Comparison of ENCODE assay signal across 15 cellular contexts in genomic region chr7:66250711-66251110, GRCh38. TPM values are rescaled to one million over a fixed set of nuclear protein-coding genes. Genes with fewer than 3 reads are reported as not detected.
DNase-seq lines count a peak whose midpoint lies in the region; ATAC-seq and TF ChIP-seq lines count a peak whose summit lies in the region.
"Had no signal": no experiment of that assay in that cellular context is flagged by ENCODE, and none has a peak within 500 bp of the region (broad histone marks: within the 10 kb centered on the region; RNA-seq: fewer than 3 reads in every experiment).

No MANE protein-coding gene starts in this region.

- no peak overlapping the region for H3K9ac ChIP-seq in fibroblast of lung (ENCODE audit: insufficient read depth, low read length)

- no peak for TF ChIP-seq POLR2A in body of pancreas (IDR thresholded peaks at IDR 0.05)

- TF ChIP-seq CTCF in fibroblast of lung (conservative IDR thresholded peaks at IDR 0.05 in 1 of 2, IDR thresholded peaks at IDR 0.05 in 1 of 2; ENCODE audit: low read depth in 1 of 2, low read length in 2 of 2) (no peak), WERI-Rb-1 (IDR thresholded peaks at IDR 0.05; ENCODE audit: low read depth, low read length) (no peak), body of pancreas (IDR thresholded peaks at IDR 0.05) (no peak)

- H3K27ac ChIP-seq in fibroblast of lung (ENCODE audit: insufficient read depth, low read length) = no peak overlapping the region
- H3K27ac ChIP-seq in WERI-Rb-1 = no peak overlapping the region
- H3K27ac ChIP-seq in body of pancreas = no peak overlapping the region
- H3K27ac ChIP-seq: thoracic aorta had no signal

- intact Hi-C loops in body of pancreas (cut with DNase I) = no loop called here

- H3K4me3 ChIP-seq in fibroblast of lung (replicated peaks in 1 of 4; ENCODE audit: control extremely low read depth in 1 of 4, insufficient read depth in 1 of 4, low read depth in 3 of 4, low read length in 4 of 4) (no peak overlapping the region), WERI-Rb-1 (ENCODE audit: low read depth, low read length) (no peak overlapping the region), body of pancreas (no peak overlapping the region)
- H3K4me3 ChIP-seq: thoracic aorta had no signal

- H2AFZ ChIP-seq in fibroblast of lung (ENCODE audit: low read length) = no peak overlapping the region

- no peaks in the 10 kb centered on the region for H3K79me2 ChIP-seq in fibroblast of lung (ENCODE audit: control insufficient read depth, insufficient read depth, low read length)

- DNase-seq in HCEC 1CT (peak; percentile 67), RKO (ENCODE audit: low spot score) (peak; percentile 61), fibroblast of lung (ENCODE audit: low read depth in 2 of 2) (peak; percentile 72 to 98), renal cortical epithelial cell (ENCODE audit: low read depth) (peak; percentile 94), WERI-Rb-1 (no peak), body of pancreas (no peak)
- DNase-seq: activated CD4-positive, alpha-beta T cell treated with anti-CD3 and anti-CD28 coated beads, Interleukin-2, amount 10 ng/mL, durations not matched to agents 7 days and 5 days; Caco-2; islet precursor cell; naive thymus-derived CD8-positive, alpha-beta T cell; NCI-H146; NK-92 treated with Interleukin-12 subunit alpha and Interleukin-12 subunit beta, amount 100 ng/mL, for 24 hours had no signal

- ATAC-seq in GM18909 (IDR thresholded peaks at IDR 0.05; ENCODE audit: poor library complexity, unreplicated experiment) = no peak
- ATAC-seq in body of pancreas = no peak
- no peak for ATAC-seq in HG02840 (IDR thresholded peaks at IDR 0.05; ENCODE audit: low FRiP score, unreplicated experiment)
- ATAC-seq: naive thymus-derived CD8-positive, alpha-beta T cell had no signal

- H3K4me1 ChIP-seq in fibroblast of lung (ENCODE audit: control insufficient read depth, extremely low read depth, insufficient read depth, low read length) = peaks cover 2% of the 10 kb centered on the region
- H3K4me1 ChIP-seq in body of pancreas = no peaks in the 10 kb centered on the region

- no peaks in the 10 kb centered on the region for H3K36me3 ChIP-seq in fibroblast of lung (ENCODE audit: control insufficient read depth, insufficient read depth, low read length)
- H3K36me3 ChIP-seq in WERI-Rb-1 = no peaks in the 10 kb centered on the region
- no peaks in the 10 kb centered on the region for H3K36me3 ChIP-seq in body of pancreas (replicated peaks in 1 of 2; ENCODE audit: insufficient read depth in 1 of 2, low read depth in 2 of 2)
- H3K36me3 ChIP-seq: thoracic aorta had no signal

- 78 to 84% methylated on average over 3 of the region's 3 CpGs for WGBS in body of pancreas, 2 donors

- no peaks in the 10 kb centered on the region for H4K20me1 ChIP-seq in fibroblast of lung (ENCODE audit: control insufficient read depth, extremely low read depth, insufficient read depth, low read length)

- H3K9me3 ChIP-seq in fibroblast of lung (ENCODE audit: control insufficient read depth, insufficient read depth, low read depth, low read length) (no peaks in the 10 kb centered on the region), WERI-Rb-1 (ENCODE audit: severe bottlenecking) (no peaks in the 10 kb centered on the region), body of pancreas (no peaks in the 10 kb centered on the region)
- H3K9me3 ChIP-seq: Caco-2, thoracic aorta had no signal

- no peaks in the 10 kb centered on the region for H3K27me3 ChIP-seq in fibroblast of lung (ENCODE audit: control insufficient read depth, insufficient read depth, low read length)
- no peaks in the 10 kb centered on the region for H3K27me3 ChIP-seq in WERI-Rb-1 (ENCODE audit: insufficient read depth, low read depth, severe bottlenecking)
- no peaks in the 10 kb centered on the region for H3K27me3 ChIP-seq in body of pancreas

- no peak overlapping the region for H3K4me2 ChIP-seq in fibroblast of lung (ENCODE audit: extremely low read depth, insufficient read depth, low read length)

RNA-seq across cellular contexts. Expression of gene TPST1, which starts 45.6 kb away (rescaled TPM):
- total RNA-seq in fibroblast of lung (151 and 189 TPM in 2 replicates), renal cortical epithelial cell (29.5 and 82.1 TPM in 2 replicates), body of pancreas (10 to 100 TPM; 12.5 to 16.5 TPM)
- polyA plus RNA-seq in fibroblast of lung = 73.9 and 81.8 TPM in 2 replicates
- polyA plus RNA-seq in fibroblast of lung (2012) = 47.8 and 48.6 TPM in 2 replicates
- polyA minus RNA-seq in fibroblast of lung (ENCODE audit: low replicate concordance) = 14.0 and 15.1 TPM in 2 replicates

Comparison
In these comparisons a context has a peak if more than half of its experiments do, and no peak if none do; other contexts are left out.
1. DNase-seq: peak in HCEC 1CT (single experiment), RKO (single experiment), fibroblast of lung (2 of 2) and renal cortical epithelial cell (single experiment); none in WERI-Rb-1 (single experiment) and body of pancreas (0 of 4).